ENCODE assay signal across 26 cellular contexts in the genomic region with DNA sequence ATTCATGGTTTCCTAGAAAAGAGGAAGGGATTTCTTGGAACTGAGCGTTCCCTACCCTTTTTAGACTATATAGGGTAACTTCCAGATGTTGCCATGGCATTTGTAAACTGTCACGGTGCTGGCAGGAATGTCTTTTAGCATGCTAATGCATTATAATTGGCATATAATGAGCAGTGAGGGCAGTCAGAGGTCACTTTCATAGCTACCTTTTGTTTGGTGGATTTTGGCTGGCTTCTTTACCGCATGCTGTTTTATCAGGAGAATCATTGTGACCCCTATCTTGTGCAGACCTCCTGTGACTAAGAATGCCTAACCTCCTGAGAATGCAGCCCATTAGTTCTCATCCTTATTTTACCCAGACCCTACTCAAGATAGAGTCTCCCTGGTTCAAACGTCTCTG. TPM values are rescaled to one million over a fixed set of nuclear protein-coding genes. Genes with fewer than 3 reads are reported as not detected.
A peak's percentile ranks its signal among the peaks of the same experiment; 100 is the strongest.
DNase-seq lines count a peak whose midpoint lies in the region; ATAC-seq and TF ChIP-seq lines count a peak whose summit lies in the region.
"Had no signal": no experiment of that assay in that cellular context is flagged by ENCODE, and none has a peak within 500 bp of the region (broad histone marks: within the 10 kb centered on the region; RNA-seq: fewer than 3 reads in every experiment).

No MANE protein-coding gene starts in this region.

- no peak overlapping the region for H4K8ac ChIP-seq in H9 (replicated peaks; ENCODE audit: insufficient read length, low read depth, low read length)

- no peak for TF ChIP-seq CTCF in H9 (conservative IDR thresholded peaks at IDR 0.05)
- TF ChIP-seq CTCF in brain microvascular endothelial cell (IDR thresholded peaks at IDR 0.05; ENCODE audit: low read depth, low read length, missing control alignments): no peak

- H2BK15ac ChIP-seq in H9 (ENCODE audit: low read depth, low read length): no peak overlapping the region

- no peak overlapping the region for H2BK5ac ChIP-seq in H9 (ENCODE audit: insufficient read length, low read length)

- H3K4me2 ChIP-seq in H9 (ENCODE audit: insufficient read depth, insufficient read length, low read length): no peak overlapping the region
- H3K4me2 ChIP-seq: PC-9 had no signal

- H2BK120ac ChIP-seq in H9 (ENCODE audit: low read depth, low read length, poor library complexity, severe bottlenecking): no peak overlapping the region

- no peak overlapping the region for H3K9ac ChIP-seq in H9 (ENCODE audit: extremely low read depth, insufficient read length, low read length)
- no peak overlapping the region for H3K9ac ChIP-seq in NT2/D1 (ENCODE audit: insufficient read length, low read depth)

- no peaks in the 10 kb centered on the region; the same call in 1 of the 2 replicates for H3K27me3 Mint-ChIP-seq in H9 (ENCODE audit: low read depth)
- H3K27me3 Mint-ChIP-seq: IgD-negative memory B cell had no signal

- H4K20me1 ChIP-seq in H9 (ENCODE audit: control insufficient read depth, insufficient read depth, insufficient read length): no peaks in the 10 kb centered on the region

- no peak overlapping the region for H2AFZ ChIP-seq in H9 (ENCODE audit: low read length)
- H2AFZ ChIP-seq: PC-9 had no signal

- H3K9me3 ChIP-seq in H9 (ENCODE audit: control insufficient read depth, low read depth, low read length): no peaks in the 10 kb centered on the region
- no peaks in the 10 kb centered on the region for H3K9me3 ChIP-seq in NT2/D1 (ENCODE audit: insufficient read depth, low read length)
- H3K9me3 ChIP-seq in mesodermal cell (ENCODE audit: control insufficient read depth, low read length): no peaks in the 10 kb centered on the region
- H3K9me3 ChIP-seq: adrenal gland, esophagus squamous epithelium, gastrocnemius medialis, stomach, tibial nerve had no signal

- H3K23me2 ChIP-seq in H9 (ENCODE audit: insufficient read length, low read depth, low read length, poor library complexity, severe bottlenecking): no peaks in the 10 kb centered on the region

- H2BK20ac ChIP-seq in H9 (ENCODE audit: low read depth, low read length, poor library complexity, severe bottlenecking): no peak overlapping the region

- no peak overlapping the region for H3K27ac Mint-ChIP-seq in H9
- H3K27ac Mint-ChIP-seq: CD14-positive monocyte; IgD-negative memory B cell; mesothelial cell of epicardium; naive thymus-derived CD8-positive, alpha-beta T cell; T-helper 1 cell treated with Interleukin-12 subunit alpha and Interleukin-12 subunit beta and Interleukin-4 antibody, amounts not matched to agents 30 μg/mL and 1 μg/mL, for 36 hours had no signal

- H4K91ac ChIP-seq in H9 (ENCODE audit: insufficient read length, low read depth, low read length): no peak overlapping the region

- no peaks in the 10 kb centered on the region for H3K79me2 ChIP-seq in H9 (ENCODE audit: insufficient read depth, low read length)

- WGBS in H9 (ENCODE audit: extremely low coverage, insufficient read length, low lambda C conversion rate): no CpG with 5 or more reads among the region's 4 CpGs
- 6 to 10% methylated on average over 2 of the region's 4 CpGs for WGBS in mesodermal cell (ENCODE audit: insufficient coverage in 2 of 2), 2 experiments

- H3T11ph ChIP-seq in H9 (ENCODE audit: low read length): no peak overlapping the region

- no peak overlapping the region for H3K4me3 ChIP-seq in NT2/D1 (ENCODE audit: insufficient read length, low read depth)
- no peak overlapping the region for H3K4me3 ChIP-seq in brain microvascular endothelial cell (ENCODE audit: low read depth, low read length)
- no peak overlapping the region for H3K4me3 ChIP-seq in mesodermal cell (ENCODE audit: extremely low read depth, insufficient read depth, low read length, poor library complexity, severe bottlenecking)
- H3K4me3 ChIP-seq: adrenal gland, coronary artery, esophagus squamous epithelium, gastrocnemius medialis, PC-9, stomach, tibial nerve had no signal

- DNase-seq in H9 (peak; percentile 38), NT2/D1 (ENCODE audit: low read depth, low spot score) (peak; percentile 42), brain microvascular endothelial cell (peak; percentile 18), UCSD-AML1 (lab: John Stamatoyannopoulos, UW; ENCODE audit: unreplicated experiment) (no peak)
- no peak for DNase-seq in stimulated activated CD4-positive, alpha-beta T cell treated with anti-CD3 and anti-CD28 coated beads, Interleukin-15, amount 100 ng/mL, for 24 hours
- DNase-seq: activated CD4-positive, alpha-beta T cell treated with anti-CD3 and anti-CD28 coated beads for 4 hours; activated naive CD4-positive, alpha-beta T cell; activated T-cell treated with anti-CD3 and anti-CD28 coated beads, Interleukin-2, amount 50 U/mL, for 4 hours; adrenal gland; Calu3; esophagus squamous epithelium; gastrocnemius medialis; HCEC 1CT; naive thymus-derived CD8-positive, alpha-beta T cell; NCI-H2081 treated with DMSO at 0.1 percent for 48 hours; PC-9; stomach had no signal

- H3K23ac ChIP-seq in H9 (ENCODE audit: insufficient read length, low read depth, low read length): no peak overlapping the region

- H3K4me1 Mint-ChIP-seq in H9: peaks cover 18 to 19% of the 10 kb centered on the region in 2 experiments
- H3K4me1 Mint-ChIP-seq: CD14-positive monocyte, IgD-negative memory B cell, mesothelial cell of epicardium had no signal

- H3K4me3 Mint-ChIP-seq in H9: no peak overlapping the region
- H3K4me3 Mint-ChIP-seq: activated T-cell treated with anti-CD3 and anti-CD28 coated beads, Interleukin-2, amount 50 U/mL, for 4 hours; CD14-positive monocyte; IgD-negative memory B cell; mesothelial cell of epicardium; naive thymus-derived CD8-positive, alpha-beta T cell; T-helper 1 cell treated with Interleukin-12 subunit alpha and Interleukin-12 subunit beta and Interleukin-4 antibody, amounts not matched to agents 30 μg/mL and 1 μg/mL, for 36 hours had no signal

- no peaks in the 10 kb centered on the region for H3K27me3 ChIP-seq in H9 (ENCODE audit: insufficient read depth, low read length)
- no peaks in the 10 kb centered on the region for H3K27me3 ChIP-seq in NT2/D1 (ENCODE audit: insufficient read depth, insufficient read length)
- H3K27me3 ChIP-seq in brain microvascular endothelial cell (replicated peaks): no peaks in the 10 kb centered on the region
- H3K27me3 ChIP-seq: adrenal gland, esophagus squamous epithelium, gastrocnemius medialis, stomach, tibial nerve had no signal

- peaks cover 0 to 2% (median 0%) of the 10 kb centered on the region in 3 experiments; a peak in 1 of 7 replicates for H3K36me3 Mint-ChIP-seq in H9 (ENCODE audit: insufficient read depth in 1 of 3, low read depth in 3 of 3)
- H3K36me3 Mint-ChIP-seq: IgD-negative memory B cell, mesothelial cell of epicardium had no signal

- H3K4me1 ChIP-seq in H9 (ENCODE audit: insufficient read depth, low read length) (no peaks in the 10 kb centered on the region; the same call in 1 of the 2 replicates), NT2/D1 (ENCODE audit: insufficient read depth, insufficient read length) (no peaks in the 10 kb centered on the region), mesodermal cell (ENCODE audit: control insufficient read depth, insufficient read depth, low read length, poor library complexity, severe bottlenecking) (peaks cover 7% of the 10 kb centered on the region)
- H3K4me1 ChIP-seq: adrenal gland, esophagus squamous epithelium, gastrocnemius medialis, stomach, tibial nerve had no signal

- H3K27ac ChIP-seq in H9 (ENCODE audit: insufficient read length, low read depth, low read length) (no peak overlapping the region), brain microvascular endothelial cell (no peak overlapping the region), mesodermal cell (ENCODE audit: low read depth, low read length, severe bottlenecking) (peak overlapping the region; percentile 31)
- H3K27ac ChIP-seq: adrenal gland, coronary artery, esophagus squamous epithelium, gastrocnemius medialis, PC-9, stomach, tibial nerve had no signal

- no peak overlapping the region for H2AK5ac ChIP-seq in H9 (ENCODE audit: insufficient read length, low read length)

- no peak overlapping the region for H3K18ac ChIP-seq in H9 (ENCODE audit: insufficient read length, low read depth, low read length)

- no peak overlapping the region for H3K14ac ChIP-seq in H9 (ENCODE audit: insufficient read depth, low read length)

- in situ Hi-C loops in brain microvascular endothelial cell (cut with HindIII; ENCODE audit: low pct_ligation_motif_present, low sequenced_read_pairs): no loop called here

- no peaks in the 10 kb centered on the region for H3K36me3 ChIP-seq in NT2/D1 (ENCODE audit: insufficient read depth, insufficient read length, low read length)
- no peaks in the 10 kb centered on the region for H3K36me3 ChIP-seq in brain microvascular endothelial cell (replicated peaks)
- H3K36me3 ChIP-seq in mesodermal cell (ENCODE audit: control insufficient read depth, insufficient read depth, low read length): no peaks in the 10 kb centered on the region
- H3K36me3 ChIP-seq: adrenal gland, esophagus squamous epithelium, gastrocnemius medialis, stomach, tibial nerve had no signal

- no peak overlapping the region for H3K56ac ChIP-seq in H9 (ENCODE audit: insufficient read length, low read depth, low read length)

- H3K4ac ChIP-seq in H9 (ENCODE audit: low read depth, low read length): no peak overlapping the region

- no peak for ATAC-seq in HG03571 (IDR thresholded peaks at IDR 0.05; ENCODE audit: unreplicated experiment)
- ATAC-seq: activated T-cell treated with anti-CD3 and anti-CD28 coated beads, Interleukin-2, amount 50 U/mL, for 4 hours; gastrocnemius medialis; naive thymus-derived CD8-positive, alpha-beta T cell; sciatic nerve had no signal

- H3K9me3 Mint-ChIP-seq in H9: no peaks in the 10 kb centered on the region
- H3K9me3 Mint-ChIP-seq: activated T-cell treated with anti-CD3 and anti-CD28 coated beads, Interleukin-2, amount 50 U/mL, for 4 hours; T-helper 1 cell treated with Interleukin-12 subunit alpha and Interleukin-12 subunit beta and Interleukin-4 antibody, amounts not matched to agents 30 μg/mL and 1 μg/mL, for 36 hours had no signal

- H3K79me1 ChIP-seq in H9 (ENCODE audit: insufficient read depth, low read depth, low read length, poor library complexity, severe bottlenecking): no peaks in the 10 kb centered on the region

- no peak overlapping the region for H4K5ac ChIP-seq in H9 (ENCODE audit: insufficient read length, low read depth, low read length)

- H2BK12ac ChIP-seq in H9 (ENCODE audit: insufficient read length, low read depth, low read length): no peak overlapping the region

RNA-seq across cellular contexts. Expression of gene TENT5A, which starts 44.2 kb away (rescaled TPM):
- 1.4 and 1.6 TPM in 2 replicates for total RNA-seq in H9 (2021)
- 35.1 TPM for polyA plus RNA-seq in mesodermal cell (2013, experiment 1 of 2)
- 28.5 TPM for polyA plus RNA-seq in mesodermal cell (2013, experiment 2 of 2)

Comparison
In these comparisons a context has a peak if more than half of its experiments do, and no peak if none do; other contexts are left out.
1. DNase-seq: peak in H9 (single experiment), NT2/D1 (single experiment) and brain microvascular endothelial cell (single experiment); none in UCSD-AML1 (single experiment) and stimulated activated CD4-positive, alpha-beta T cell treated with anti-CD3 and anti-CD28 coated beads, Interleukin-15, amount 100 ng/mL, for 24 hours (single experiment).